Comparison of ENCODE assay signal across 13 cellular contexts in genomic region chr20:35342154-35342769, GRCh38. TPM values are rescaled to one million over a fixed set of nuclear protein-coding genes. Genes with fewer than 3 reads are reported as not detected.
A peak's percentile ranks its signal among the peaks of the same experiment; 100 is the strongest.
DNase-seq lines count a peak whose midpoint lies in the region; ATAC-seq, FAIRE-seq and TF ChIP-seq lines count a peak whose summit lies in the region.
"Had no signal": no experiment of that assay in that cellular context is flagged by ENCODE, and none has a peak within 500 bp of the region (broad histone marks: within the 10 kb centered on the region; RNA-seq: fewer than 3 reads in every experiment).

No MANE protein-coding gene starts in this region.

- no peaks in the 10 kb centered on the region for H3K27me3 ChIP-seq in BE2C
- H3K27me3 ChIP-seq in ascending aorta = no peaks in the 10 kb centered on the region
- H3K27me3 ChIP-seq: esophagus squamous epithelium, upper lobe of right lung had no signal

- H3K4me3 ChIP-seq in BE2C (ENCODE audit: low read depth, low read length) = no peak overlapping the region
- no peak overlapping the region for H3K4me3 ChIP-seq in HFF-Myc (replicated peaks; ENCODE audit: low read depth, low read length)
- H3K4me3 ChIP-seq in ascending aorta = no peak overlapping the region
- H3K4me3 ChIP-seq in kidney (ENCODE audit: low read length in 2 of 2) = no peak overlapping the region
- H3K4me3 ChIP-seq: esophagus squamous epithelium, upper lobe of right lung had no signal

- H3K36me3 ChIP-seq in BE2C = peaks cover 19% of the 10 kb centered on the region
- H3K36me3 ChIP-seq in ascending aorta = peaks cover 23 to 36% of the 10 kb centered on the region in 2 donors
- peaks cover 4 to 13% of the 10 kb centered on the region in 2 donors for H3K36me3 ChIP-seq in kidney (ENCODE audit: control insufficient read depth in 1 of 2, insufficient read depth in 2 of 2, low read length in 2 of 2)

- no peak for FAIRE-seq in kidney (lab: Jason Lieb, UNC)

- no peak for ATAC-seq in GM21381 (IDR thresholded peaks at IDR 0.05; ENCODE audit: unreplicated experiment)
- ATAC-seq: upper lobe of right lung had no signal

- intact Hi-C loops in ascending aorta (cut with DNase I) (no loop called here), kidney (cut with DNase I) (no loop called here)

- H3K4me1 ChIP-seq in BE2C (peaks cover 6% of the 10 kb centered on the region; the same call in 1 of the 2 replicates), ascending aorta (no peaks in the 10 kb centered on the region), kidney (ENCODE audit: control insufficient read depth in 1 of 2, insufficient read depth in 1 of 2, low read depth in 1 of 2, low read length in 2 of 2) (no peaks in the 10 kb centered on the region)
- H3K4me1 ChIP-seq: esophagus squamous epithelium, upper lobe of right lung had no signal

- H3K9ac ChIP-seq in kidney (ENCODE audit: low read length in 2 of 2) = no peak overlapping the region

- DNase-seq in BE2C (no peak), HFF-Myc (ENCODE audit: extremely low read depth, low read depth) (no peak), ascending aorta (ENCODE audit: low spot score in 2 of 2) (no peak), kidney (no peak), OCI-M2 (lab: John Stamatoyannopoulos, UW; ENCODE audit: unreplicated experiment) (no peak), inferior parietal cortex (ENCODE audit: extremely low spot score) (no peak), medulla oblongata (ENCODE audit: extremely low spot score) (no peak)
- DNase-seq: esophagus squamous epithelium; stimulated activated CD4-positive, alpha-beta T cell treated with anti-CD3 and anti-CD28 coated beads, Interleukin-4, amount 100 ng/mL, for 24 hours; upper lobe of right lung had no signal

- no peaks in the 10 kb centered on the region for H3K9me3 ChIP-seq in BE2C
- no peaks in the 10 kb centered on the region for H3K9me3 ChIP-seq in ascending aorta
- H3K9me3 ChIP-seq in kidney (ENCODE audit: control insufficient read depth in 1 of 2, low read length in 2 of 2) = no peaks in the 10 kb centered on the region
- H3K9me3 ChIP-seq: esophagus squamous epithelium, upper lobe of right lung had no signal

- H3K27ac ChIP-seq in ascending aorta = no peak overlapping the region
- no peak overlapping the region for H3K27ac ChIP-seq in kidney (ENCODE audit: low read depth in 2 of 2, low read length in 2 of 2)
- H3K27ac ChIP-seq: upper lobe of right lung had no signal

- TF ChIP-seq CTCF in BE2C (IDR thresholded peaks at IDR 0.05; ENCODE audit: low read depth, low read length) = peak; percentile 37
- peak; percentile 40 for TF ChIP-seq CTCF in HFF-Myc (IDR thresholded peaks at IDR 0.05; ENCODE audit: low read depth, low read length, missing control alignments)
- TF ChIP-seq CTCF in ascending aorta (IDR thresholded peaks at IDR 0.05) = peak; percentile 6 to 27 (median 10)
- TF ChIP-seq CTCF in kidney (IDR thresholded peaks at IDR 0.05; ENCODE audit: borderline replicate concordance, extremely low read depth, insufficient read depth) = peak; percentile 13

RNA-seq across cellular contexts. Expression of gene FAM83C, which starts 50.0 kb away (rescaled TPM):
- not detected for polyA plus RNA-seq in BE2C (2012; ENCODE audit: insufficient read depth, insufficient read length, low read depth)
- not detected for total RNA-seq in ascending aorta
- total RNA-seq in kidney = not detected
- not detected for polyA plus RNA-seq in kidney (ENCODE audit: insufficient read depth, low read depth, low replicate concordance)
- total RNA-seq: mononuclear cell, upper lobe of right lung had no signal
- polyA plus RNA-seq: IgD-negative memory B cell had no signal

RNA-seq across cellular contexts. Expression of gene EIF6, which starts 57.7 kb away (rescaled TPM):
- polyA plus RNA-seq in BE2C (2012; ENCODE audit: insufficient read depth, insufficient read length, low read depth) = 610 TPM
- total RNA-seq in ascending aorta = 98.0 TPM
- 114 TPM for total RNA-seq in kidney
- 254 TPM for polyA plus RNA-seq in kidney (ENCODE audit: insufficient read depth, low read depth, low replicate concordance)
